8 cellular contexts compared by ENCODE assay signal in the genomic region with DNA sequence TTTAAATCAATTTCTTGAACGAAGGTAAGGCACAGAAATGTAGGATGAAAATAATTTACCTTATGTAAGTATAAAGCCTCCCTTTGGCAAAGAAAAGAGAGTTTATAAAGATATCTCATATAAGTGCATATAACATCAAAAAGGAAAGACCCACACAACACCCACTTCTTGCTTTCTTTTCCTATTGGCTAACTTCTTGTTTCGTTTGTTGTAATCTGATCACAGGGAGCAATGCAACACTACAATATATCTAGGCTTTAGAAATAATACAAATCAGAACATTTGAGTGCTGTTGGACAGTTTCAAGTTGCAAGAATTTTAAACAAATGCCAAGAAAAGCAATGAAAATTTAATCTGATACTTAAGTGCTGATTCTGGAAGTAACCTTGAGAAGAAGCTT. TPM values are rescaled to one million over a fixed set of nuclear protein-coding genes. Genes with fewer than 3 reads are reported as not detected.
DNase-seq lines count a peak whose midpoint lies in the region; FAIRE-seq and TF ChIP-seq lines count a peak whose summit lies in the region.

No MANE protein-coding gene starts in this region.

- TF ChIP-seq CTCF in fibroblast of mammary gland (conservative IDR thresholded peaks at IDR 0.05; ENCODE audit: control insufficient read depth, insufficient read depth, low read depth, low read length) (no peak), sigmoid colon (IDR thresholded peaks at IDR 0.05) (no peak)

- intact Hi-C loops in sigmoid colon (cut with DNase I): loop anchor here (5.0 to 10.0 kb wide), 4 partner anchors 44 to 1019 kb away; no protein-coding TSS in a partner anchor

- in situ Hi-C loops in SK-MEL-5 (cut with HindIII; ENCODE audit: low pct_unique_long_range_greater_than_20kb, low sequenced_read_pairs): no loop called here

- TF ChIP-seq POLR2A in GM12891 (IDR thresholded peaks at IDR 0.05; ENCODE audit: low read depth, low read length) (no peak), sigmoid colon (IDR thresholded peaks at IDR 0.05) (no peak)

- peaks cover 0 to 67% (median 31%) of the 10 kb centered on the region in 4 donors for H3K4me1 ChIP-seq in sigmoid colon

- no peaks in the 10 kb centered on the region for H3K27me3 ChIP-seq in sigmoid colon

- H3K9me3 ChIP-seq in sigmoid colon: no peaks in the 10 kb centered on the region

- WGBS in sigmoid colon, 2 donors: 26 to 43% methylated on average over 2 of the region's 2 CpGs

- H3K4me3 ChIP-seq in fibroblast of mammary gland (ENCODE audit: control insufficient read depth, low read depth, low read length): peak overlapping the region; percentile 72
- peak overlapping the region; percentile 66 to 79 (median 75) for H3K4me3 ChIP-seq in sigmoid colon

- DNase-seq in GM12891 (ENCODE audit: insufficient read length, low spot score) (no peak), SK-MEL-5 (ENCODE audit: low read depth, low spot score) (peak; percentile 14), fibroblast of mammary gland (ENCODE audit: low read depth) (peak; percentile 63), sigmoid colon (no peak), COLO668 (lab: John Stamatoyannopoulos, UW; ENCODE audit: unreplicated experiment) (no peak), NCI-H1694 (lab: John Stamatoyannopoulos, UW) (no peak)
- no peak for DNase-seq in stimulated activated CD4-positive, alpha-beta T cell treated with anti-CD3 and anti-CD28 coated beads, Interleukin-2, amount 100 ng/mL, for 24 hours

- FAIRE-seq in A204.1 (lab: Jason Lieb, UNC) (peak; percentile 32), GM12891 (lab: Jason Lieb, UNC) (peak; percentile 59)

- peak overlapping the region; percentile 92 to 97 (median 96) for H3K27ac ChIP-seq in sigmoid colon

- no peaks in the 10 kb centered on the region for H3K36me3 ChIP-seq in sigmoid colon

- TF ChIP-seq EP300 in sigmoid colon (IDR thresholded peaks at IDR 0.05): no peak

TF ChIP-seq in GM12891, 5 proteins besides CTCF, POLR2A, EP300 and RAD21:
- TF ChIP-seq PAX5 (IDR thresholded peaks at IDR 0.05; ENCODE audit: insufficient read depth, low read length, severe bottlenecking) (no peak), POLR2AphosphoS5 (IDR thresholded peaks at IDR 0.05; ENCODE audit: low read depth, low read length) (no peak), SPI1 (IDR thresholded peaks at IDR 0.05; ENCODE audit: low read depth, low read length) (no peak), TAF1 (IDR thresholded peaks at IDR 0.05; ENCODE audit: low read depth, low read length) (no peak)

RNA-seq across cellular contexts. Expression of a gene that starts 1.3 kb away (rescaled TPM):
- polyA plus RNA-seq in GM12891 (2012; ENCODE audit: low read depth, missing spikeins): 2.9 TPM
- 1.1 and 1.2 TPM in 2 replicates for total RNA-seq in SK-MEL-5 (2014; rRNA removed; shearing (Covaris generic))
- 1.6 and 1.8 TPM in 2 replicates for polyA plus RNA-seq in SK-MEL-5 (2015; cell fraction: cytosol; rRNA removed)
- polyA plus RNA-seq in SK-MEL-5 (2015; cell fraction: nucleus; rRNA removed): 1.4 and 2.4 TPM in 2 replicates
- total RNA-seq in sigmoid colon: 10 to 100 TPM; 40.2 to 56.6 (median 50.4) TPM
- polyA plus RNA-seq in sigmoid colon: 1 to 10 TPM; 4.2 to 6.2 (median 5.3) TPM

RNA-seq across cellular contexts. Expression of a gene that starts 1.7 kb away (rescaled TPM):
- polyA plus RNA-seq in GM12891 (2012; ENCODE audit: low read depth, missing spikeins): 37.4 TPM
- 43.9 and 45.3 TPM in 2 replicates for total RNA-seq in SK-MEL-5 (2014; rRNA removed; shearing (Covaris generic))
- polyA plus RNA-seq in SK-MEL-5 (2015; cell fraction: cytosol; rRNA removed): 26.9 and 38.6 TPM in 2 replicates
- 43.4 and 44.6 TPM in 2 replicates for polyA plus RNA-seq in SK-MEL-5 (2015; cell fraction: nucleus; rRNA removed)
- total RNA-seq in sigmoid colon: 100 to 1,000 TPM in 1 of 4 donors, 10 to 100 TPM in 3; 82.8 to 114 (median 90.5) TPM
- polyA plus RNA-seq in sigmoid colon: 10 to 100 TPM; 19.9 to 32.3 (median 20.4) TPM

Comparison
In these comparisons a context has a peak if more than half of its experiments do, and no peak if none do; other contexts are left out.
1. DNase-seq: peak in SK-MEL-5 (single experiment) and fibroblast of mammary gland (single experiment); none in GM12891 (single experiment), sigmoid colon (single experiment), COLO668 (single experiment), NCI-H1694 (single experiment) and stimulated activated CD4-positive, alpha-beta T cell treated with anti-CD3 and anti-CD28 coated beads, Interleukin-2, amount 100 ng/mL, for 24 hours (0 of 2).
2. RNA of a gene that starts 1.3 kb away (total RNA-seq): 40.2 to 56.6 TPM in sigmoid colon; 1.1 to 1.2 TPM in SK-MEL-5; every median in the first group is over 10 times any median in the second.